ENCODE assay signal across 17 cellular contexts in genomic region chr2:180655393-180655792, GRCh38.
"Had no signal": no experiment of that assay in that cellular context is flagged by ENCODE, and none has a peak within 500 bp of the region (broad histone marks: within the 10 kb centered on the region; RNA-seq: fewer than 3 reads in every experiment).

No MANE protein-coding gene starts in this region.

- H3K4me3 ChIP-seq: cardiac muscle cell, colonic mucosa, gastrocnemius medialis, psoas muscle, sigmoid colon, suprapubic skin, upper lobe of right lung had no signal

- H3K27ac ChIP-seq: cardiac muscle cell, colonic mucosa, gastrocnemius medialis, psoas muscle, sigmoid colon, suprapubic skin, upper lobe of right lung, WERI-Rb-1 had no signal

- H3K4me1 ChIP-seq: colonic mucosa, sigmoid colon, suprapubic skin, upper lobe of right lung had no signal

- H3K9me3 ChIP-seq: colonic mucosa, gastrocnemius medialis, psoas muscle, sigmoid colon, suprapubic skin, upper lobe of right lung had no signal

- DNase-seq: activated CD4-positive, alpha-beta T cell treated with anti-CD3 and anti-CD28 coated beads for 36 hours; activated CD8-positive, alpha-beta memory T cell treated with anti-CD3 and anti-CD28 coated beads, Interleukin-2, amount 50 U/mL, for 4 hours; activated CD8-positive, alpha-beta T cell treated with anti-CD3 and anti-CD28 coated beads for 36 hours; activated naive CD8-positive, alpha-beta T cell treated with anti-CD3 and anti-CD28 coated beads, Interleukin-2, amount 10 ng/mL, durations not matched to agents 7 days and 5 days; activated T-cell treated with anti-CD3 and anti-CD28 coated beads, Interleukin-2, amount 50 U/mL, for 72 hours; aorta; colonic mucosa; gastrocnemius medialis; psoas muscle; sigmoid colon; stimulated activated CD4-positive, alpha-beta T cell treated with anti-CD3 and anti-CD28 coated beads, Interleukin-12 subunit alpha, Interleukin-12 subunit beta, amount 100 ng/mL, for 4 hours; stimulated activated naive CD4-positive, alpha-beta T cell treated with Interleukin-2 at 50 U/mL for 16 hours; T-helper 1 cell; upper lobe of right lung; WERI-Rb-1 had no signal

- ATAC-seq: activated CD4-positive, alpha-beta T cell treated with anti-CD3 and anti-CD28 coated beads for 36 hours; activated CD8-positive, alpha-beta T cell treated with anti-CD3 and anti-CD28 coated beads for 36 hours; activated T-cell treated with anti-CD3 and anti-CD28 coated beads, Interleukin-2, amount 50 U/mL, for 72 hours; gastrocnemius medialis; psoas muscle; upper lobe of right lung had no signal

- H3K36me3 ChIP-seq: cardiac muscle cell, colonic mucosa, gastrocnemius medialis, sigmoid colon, suprapubic skin, upper lobe of right lung, WERI-Rb-1 had no signal

- H3K27me3 ChIP-seq: cardiac muscle cell, colonic mucosa, gastrocnemius medialis, sigmoid colon, suprapubic skin, upper lobe of right lung had no signal
